Comparison of ENCODE assay signal across 8 cellular contexts in the genomic region with DNA sequence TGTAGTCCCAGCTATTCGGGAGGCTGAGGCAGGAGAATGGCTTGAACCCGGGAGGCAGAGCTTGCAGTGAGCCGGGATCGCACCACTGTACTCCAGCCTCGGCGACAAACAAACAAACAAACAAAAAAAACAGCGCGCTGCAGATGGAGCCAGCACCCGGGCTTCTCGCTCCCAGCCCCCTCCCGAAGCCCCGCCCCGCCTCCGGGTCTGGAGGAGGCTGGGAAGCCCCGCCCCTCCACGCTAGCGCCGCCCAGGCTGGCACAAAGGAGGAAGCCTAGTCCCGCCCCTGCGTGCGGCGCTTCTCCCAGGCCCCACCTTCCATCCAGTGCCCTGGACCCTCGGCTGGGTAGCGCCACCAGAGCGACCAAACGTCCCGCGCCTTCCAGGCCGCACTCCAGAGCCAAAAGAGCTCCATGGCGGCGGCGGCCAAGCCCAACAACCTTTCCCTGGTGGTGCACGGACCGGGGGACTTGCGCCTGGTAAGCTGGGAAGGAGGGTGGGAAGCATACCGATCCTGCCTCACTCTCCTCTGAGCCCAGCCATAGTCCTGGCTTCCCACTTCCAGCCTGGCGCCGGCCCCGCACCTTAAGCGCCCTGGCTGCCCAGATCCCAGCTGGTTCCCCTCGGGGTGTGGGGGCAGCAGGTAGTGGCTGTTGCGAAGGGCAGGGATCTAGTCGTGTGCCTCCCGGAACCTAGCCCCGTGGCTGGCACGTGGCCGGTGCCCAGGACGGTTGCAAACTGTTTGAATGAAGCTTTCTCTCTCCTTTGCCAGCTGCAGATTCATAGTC. TPM values are rescaled to one million over a fixed set of nuclear protein-coding genes. Genes with fewer than 3 reads are reported as not detected.
DNase-seq lines count a peak whose midpoint lies in the region; ATAC-seq and TF ChIP-seq lines count a peak whose summit lies in the region.

A gene (plus strand): TSS at position 325 of the 788 bp plus-strand sequence. CDS start 89 bp downstream, at position 414.

- H3K4me3 Mint-ChIP-seq in activated CD4-positive, alpha-beta T cell treated with anti-CD3 and anti-CD28 coated beads, Interleukin-2, amount 10 ng/mL, durations not matched to agents 24 days and 14 days, result peak within 1 kb of the TSS; percentile 84

- peaks cover 10% of the 10 kb centered on the region for H3K4me1 ChIP-seq in BE2C

- peaks cover 2% of the 10 kb centered on the region for H3K36me3 Mint-ChIP-seq in activated CD4-positive, alpha-beta T cell treated with anti-CD3 and anti-CD28 coated beads, Interleukin-2, amount 10 ng/mL, durations not matched to agents 24 days and 14 days (ENCODE audit: low read depth)

- no peaks in the 10 kb centered on the region; the same call in 1 of the 2 replicates for H3K36me3 ChIP-seq in BE2C

- ATAC-seq in HG03439 (IDR thresholded peaks at IDR 0.05; ENCODE audit: unreplicated experiment), result peak; percentile 89

- peaks cover 21% of the 10 kb centered on the region for H3K4me1 Mint-ChIP-seq in activated CD4-positive, alpha-beta T cell treated with anti-CD3 and anti-CD28 coated beads, Interleukin-2, amount 10 ng/mL, durations not matched to agents 24 days and 14 days

- peaks cover 27% of the 10 kb centered on the region for H3K27me3 Mint-ChIP-seq in activated CD4-positive, alpha-beta T cell treated with anti-CD3 and anti-CD28 coated beads, Interleukin-2, amount 10 ng/mL, durations not matched to agents 24 days and 14 days

- H3K27me3 ChIP-seq in BE2C, result no peaks in the 10 kb centered on the region

- H3K9me3 ChIP-seq in BE2C, result no peaks in the 10 kb centered on the region

- H3K9me3 Mint-ChIP-seq in activated CD4-positive, alpha-beta T cell treated with anti-CD3 and anti-CD28 coated beads, Interleukin-2, amount 10 ng/mL, durations not matched to agents 24 days and 14 days, result no peaks in the 10 kb centered on the region

- TF ChIP-seq CTCF in BE2C (IDR thresholded peaks at IDR 0.05; ENCODE audit: low read depth, low read length), result no peak
- no peak for TF ChIP-seq CTCF in coronary artery (IDR thresholded peaks at IDR 0.05)

- H3K27ac ChIP-seq in coronary artery, result peak within 1 kb of the TSS; percentile 44 to 88

- intact Hi-C loops in activated CD4-positive, alpha-beta T cell treated with anti-CD3 and anti-CD28 coated beads, Interleukin-2, amount 10 ng/mL, durations not matched to agents 24 days and 14 days (cut with micrococcal nuclease), result loop anchor here (10.0 kb wide), 1 partner anchor 428 kb away; no protein-coding TSS in a partner anchor

- peak within 1 kb of the TSS; percentile 95 for H3K4me3 ChIP-seq in BE2C (ENCODE audit: low read depth, low read length)
- H3K4me3 ChIP-seq in coronary artery, result peak within 1 kb of the TSS; percentile 81

- DNase-seq in BE2C, result peak; percentile 100
- peak; percentile 93 for DNase-seq in GM19238 (ENCODE audit: insufficient read length, low spot score)
- DNase-seq in NCI-H524 treated with DMSO at 0.1 percent for 48 hours (lab: John Stamatoyannopoulos, UW), result peak; percentile 19
- DNase-seq in activated CD4-positive, alpha-beta T cell treated with anti-CD3 and anti-CD28 coated beads, Interleukin-2, amount 10 ng/mL, durations not matched to agents 24 days and 14 days, result peak; percentile 98
- peak; percentile 89 for DNase-seq in coronary artery (ENCODE audit: low spot score)
- peak; percentile 98 for DNase-seq in left kidney (ENCODE audit: low read depth, low spot score)
- DNase-seq in stimulated activated CD4-positive, alpha-beta T cell treated with anti-CD3 and anti-CD28 coated beads, Interleukin-1b, Interleukin-23, amount 100 ng/mL, for 48 hours, result peak; percentile 91

- H3K27ac Mint-ChIP-seq in activated CD4-positive, alpha-beta T cell treated with anti-CD3 and anti-CD28 coated beads, Interleukin-2, amount 10 ng/mL, durations not matched to agents 24 days and 14 days, result peak within 1 kb of the TSS; percentile 78

RNA-seq across cellular contexts. Expression of the gene that starts here (rescaled TPM):
- polyA plus RNA-seq in BE2C (2012; ENCODE audit: insufficient read depth, insufficient read length, low read depth), result 35.3 TPM
- total RNA-seq in activated CD4-positive, alpha-beta T cell treated with anti-CD3 and anti-CD28 coated beads, Interleukin-2, amount 10 ng/mL, durations not matched to agents 24 days and 14 days, result 28.0 and 28.9 TPM in 2 replicates

Comparison
In these comparisons a context has a peak if more than half of its experiments do, and no peak if none do; other contexts are left out.
1. Peak in every context shown above with its lines: DNase-seq, ATAC-seq, H3K4me3 ChIP-seq and H3K27ac ChIP-seq.
2. DNase-seq: peak in every context shown above with its lines; median percentile 100 in BE2C; 98 in activated CD4-positive, alpha-beta T cell treated with anti-CD3 and anti-CD28 coated beads, Interleukin-2, amount 10 ng/mL, durations not matched to agents 24 days and 14 days; 98 in left kidney; 93 in GM19238; 91 in stimulated activated CD4-positive, alpha-beta T cell treated with anti-CD3 and anti-CD28 coated beads, Interleukin-1b, Interleukin-23, amount 100 ng/mL, for 48 hours; 89 in coronary artery; 19 in NCI-H524 treated with DMSO at 0.1 percent for 48 hours.